ENCODE assay signal across 1 cellular context in the genomic region with DNA sequence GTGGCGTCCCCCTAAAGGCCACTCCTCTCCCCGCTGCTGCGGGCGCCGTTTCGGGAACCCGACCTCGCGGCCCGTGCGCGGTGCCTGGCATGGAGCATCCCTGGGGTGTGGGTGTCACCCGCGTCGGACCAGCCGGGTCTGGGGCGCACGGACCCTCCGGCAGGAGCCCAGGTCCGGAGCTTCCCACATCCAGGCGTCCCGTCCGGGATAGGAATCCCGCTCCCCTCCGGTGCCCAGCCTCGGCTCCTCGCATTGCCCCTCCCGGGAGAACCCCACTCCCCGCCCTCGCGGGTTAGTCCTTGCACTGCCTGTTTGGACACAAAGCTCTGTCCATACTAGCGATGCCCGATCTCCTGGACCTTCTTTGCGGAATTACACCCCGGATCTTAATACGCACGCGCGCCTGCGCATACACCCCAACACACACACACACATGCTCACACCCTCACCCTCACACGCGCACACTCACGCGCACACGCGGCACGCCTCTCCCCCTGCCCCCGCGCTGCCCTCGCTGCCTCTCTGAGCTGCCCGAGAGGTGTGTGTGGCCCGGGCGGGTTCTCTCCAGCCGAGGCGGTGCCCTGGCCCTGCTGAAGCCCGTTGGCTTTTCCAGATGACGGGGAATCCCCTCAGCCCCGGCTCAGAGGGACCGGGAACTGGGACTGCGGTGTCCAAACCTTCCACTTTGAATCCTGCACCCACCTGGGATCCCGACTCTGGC.
TF ChIP-seq lines count a peak whose summit lies in the region.

No MANE protein-coding gene starts in this region.

TF ChIP-seq in HepG2, 621 proteins besides CTCF, POLR2A, EP300 and RAD21 (continued from another document and continues in another):
- TF ChIP-seq, protein P1, sequence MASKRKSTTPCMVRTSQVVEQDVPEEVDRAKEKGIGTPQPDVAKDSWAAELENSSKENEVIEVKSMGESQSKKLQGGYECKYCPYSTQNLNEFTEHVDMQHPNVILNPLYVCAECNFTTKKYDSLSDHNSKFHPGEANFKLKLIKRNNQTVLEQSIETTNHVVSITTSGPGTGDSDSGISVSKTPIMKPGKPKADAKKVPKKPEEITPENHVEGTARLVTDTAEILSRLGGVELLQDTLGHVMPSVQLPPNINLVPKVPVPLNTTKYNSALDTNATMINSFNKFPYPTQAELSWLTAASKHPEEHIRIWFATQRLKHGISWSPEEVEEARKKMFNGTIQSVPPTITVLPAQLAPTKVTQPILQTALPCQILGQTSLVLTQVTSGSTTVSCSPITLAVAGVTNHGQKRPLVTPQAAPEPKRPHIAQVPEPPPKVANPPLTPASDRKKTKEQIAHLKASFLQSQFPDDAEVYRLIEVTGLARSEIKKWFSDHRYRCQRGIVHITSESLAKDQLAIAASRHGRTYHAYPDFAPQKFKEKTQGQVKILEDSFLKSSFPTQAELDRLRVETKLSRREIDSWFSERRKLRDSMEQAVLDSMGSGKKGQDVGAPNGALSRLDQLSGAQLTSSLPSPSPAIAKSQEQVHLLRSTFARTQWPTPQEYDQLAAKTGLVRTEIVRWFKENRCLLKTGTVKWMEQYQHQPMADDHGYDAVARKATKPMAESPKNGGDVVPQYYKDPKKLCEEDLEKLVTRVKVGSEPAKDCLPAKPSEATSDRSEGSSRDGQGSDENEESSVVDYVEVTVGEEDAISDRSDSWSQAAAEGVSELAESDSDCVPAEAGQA (IDR thresholded peaks at IDR 0.05; ENCODE audit: low read depth), result no peak
- TF ChIP-seq, protein P1 (CRISPR knock-in tag; IDR thresholded peaks at IDR 0.05; ENCODE audit: borderline replicate concordance), result no peak
- no peak for TF ChIP-seq ISX (CRISPR knock-in tag; conservative IDR thresholded peaks at IDR 0.05)
- TF ChIP-seq, protein P2, sequence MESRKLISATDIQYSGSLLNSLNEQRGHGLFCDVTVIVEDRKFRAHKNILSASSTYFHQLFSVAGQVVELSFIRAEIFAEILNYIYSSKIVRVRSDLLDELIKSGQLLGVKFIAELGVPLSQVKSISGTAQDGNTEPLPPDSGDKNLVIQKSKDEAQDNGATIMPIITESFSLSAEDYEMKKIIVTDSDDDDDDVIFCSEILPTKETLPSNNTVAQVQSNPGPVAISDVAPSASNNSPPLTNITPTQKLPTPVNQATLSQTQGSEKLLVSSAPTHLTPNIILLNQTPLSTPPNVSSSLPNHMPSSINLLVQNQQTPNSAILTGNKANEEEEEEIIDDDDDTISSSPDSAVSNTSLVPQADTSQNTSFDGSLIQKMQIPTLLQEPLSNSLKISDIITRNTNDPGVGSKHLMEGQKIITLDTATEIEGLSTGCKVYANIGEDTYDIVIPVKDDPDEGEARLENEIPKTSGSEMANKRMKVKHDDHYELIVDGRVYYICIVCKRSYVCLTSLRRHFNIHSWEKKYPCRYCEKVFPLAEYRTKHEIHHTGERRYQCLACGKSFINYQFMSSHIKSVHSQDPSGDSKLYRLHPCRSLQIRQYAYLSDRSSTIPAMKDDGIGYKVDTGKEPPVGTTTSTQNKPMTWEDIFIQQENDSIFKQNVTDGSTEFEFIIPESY (CRISPR knock-in tag; IDR thresholded peaks at IDR 0.05), result no peak
- TF ChIP-seq ZNF772 (CRISPR knock-in tag; IDR thresholded peaks at IDR 0.05), result peak; percentile 30; the same call in 1 of the 2 replicates
- no peak for TF ChIP-seq ZNF326 (CRISPR knock-in tag; IDR thresholded peaks at IDR 0.05; ENCODE audit: borderline replicate concordance)
- TF ChIP-seq, protein P3, sequence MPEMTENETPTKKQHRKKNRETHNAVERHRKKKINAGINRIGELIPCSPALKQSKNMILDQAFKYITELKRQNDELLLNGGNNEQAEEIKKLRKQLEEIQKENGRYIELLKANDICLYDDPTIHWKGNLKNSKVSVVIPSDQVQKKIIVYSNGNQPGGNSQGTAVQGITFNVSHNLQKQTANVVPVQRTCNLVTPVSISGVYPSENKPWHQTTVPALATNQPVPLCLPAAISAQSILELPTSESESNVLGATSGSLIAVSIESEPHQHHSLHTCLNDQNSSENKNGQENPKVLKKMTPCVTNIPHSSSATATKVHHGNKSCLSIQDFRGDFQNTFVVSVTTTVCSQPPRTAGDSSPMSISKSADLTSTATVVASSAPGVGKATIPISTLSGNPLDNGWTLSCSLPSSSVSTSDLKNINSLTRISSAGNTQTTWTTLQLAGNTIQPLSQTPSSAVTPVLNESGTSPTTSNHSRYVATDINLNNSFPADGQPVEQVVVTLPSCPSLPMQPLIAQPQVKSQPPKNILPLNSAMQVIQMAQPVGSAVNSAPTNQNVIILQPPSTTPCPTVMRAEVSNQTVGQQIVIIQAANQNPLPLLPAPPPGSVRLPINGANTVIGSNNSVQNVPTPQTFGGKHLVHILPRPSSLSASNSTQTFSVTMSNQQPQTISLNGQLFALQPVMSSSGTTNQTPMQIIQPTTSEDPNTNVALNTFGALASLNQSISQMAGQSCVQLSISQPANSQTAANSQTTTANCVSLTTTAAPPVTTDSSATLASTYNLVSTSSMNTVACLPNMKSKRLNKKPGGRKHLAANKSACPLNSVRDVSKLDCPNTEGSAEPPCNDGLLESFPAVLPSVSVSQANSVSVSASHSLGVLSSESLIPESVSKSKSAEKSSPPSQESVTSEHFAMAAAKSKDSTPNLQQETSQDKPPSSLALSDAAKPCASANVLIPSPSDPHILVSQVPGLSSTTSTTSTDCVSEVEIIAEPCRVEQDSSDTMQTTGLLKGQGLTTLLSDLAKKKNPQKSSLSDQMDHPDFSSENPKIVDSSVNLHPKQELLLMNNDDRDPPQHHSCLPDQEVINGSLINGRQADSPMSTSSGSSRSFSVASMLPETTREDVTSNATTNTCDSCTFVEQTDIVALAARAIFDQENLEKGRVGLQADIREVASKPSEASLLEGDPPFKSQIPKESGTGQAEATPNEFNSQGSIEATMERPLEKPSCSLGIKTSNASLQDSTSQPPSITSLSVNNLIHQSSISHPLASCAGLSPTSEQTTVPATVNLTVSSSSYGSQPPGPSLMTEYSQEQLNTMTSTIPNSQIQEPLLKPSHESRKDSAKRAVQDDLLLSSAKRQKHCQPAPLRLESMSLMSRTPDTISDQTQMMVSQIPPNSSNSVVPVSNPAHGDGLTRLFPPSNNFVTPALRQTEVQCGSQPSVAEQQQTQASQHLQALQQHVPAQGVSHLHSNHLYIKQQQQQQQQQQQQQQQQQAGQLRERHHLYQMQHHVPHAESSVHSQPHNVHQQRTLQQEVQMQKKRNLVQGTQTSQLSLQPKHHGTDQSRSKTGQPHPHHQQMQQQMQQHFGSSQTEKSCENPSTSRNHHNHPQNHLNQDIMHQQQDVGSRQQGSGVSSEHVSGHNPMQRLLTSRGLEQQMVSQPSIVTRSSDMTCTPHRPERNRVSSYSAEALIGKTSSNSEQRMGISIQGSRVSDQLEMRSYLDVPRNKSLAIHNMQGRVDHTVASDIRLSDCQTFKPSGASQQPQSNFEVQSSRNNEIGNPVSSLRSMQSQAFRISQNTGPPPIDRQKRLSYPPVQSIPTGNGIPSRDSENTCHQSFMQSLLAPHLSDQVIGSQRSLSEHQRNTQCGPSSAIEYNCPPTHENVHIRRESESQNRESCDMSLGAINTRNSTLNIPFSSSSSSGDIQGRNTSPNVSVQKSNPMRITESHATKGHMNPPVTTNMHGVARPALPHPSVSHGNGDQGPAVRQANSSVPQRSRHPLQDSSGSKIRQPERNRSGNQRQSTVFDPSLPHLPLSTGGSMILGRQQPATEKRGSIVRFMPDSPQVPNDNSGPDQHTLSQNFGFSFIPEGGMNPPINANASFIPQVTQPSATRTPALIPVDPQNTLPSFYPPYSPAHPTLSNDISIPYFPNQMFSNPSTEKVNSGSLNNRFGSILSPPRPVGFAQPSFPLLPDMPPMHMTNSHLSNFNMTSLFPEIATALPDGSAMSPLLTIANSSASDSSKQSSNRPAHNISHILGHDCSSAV (CRISPR knock-in tag; IDR thresholded peaks at IDR 0.05; ENCODE audit: borderline replicate concordance), result no peak
- TF ChIP-seq, protein P4, sequence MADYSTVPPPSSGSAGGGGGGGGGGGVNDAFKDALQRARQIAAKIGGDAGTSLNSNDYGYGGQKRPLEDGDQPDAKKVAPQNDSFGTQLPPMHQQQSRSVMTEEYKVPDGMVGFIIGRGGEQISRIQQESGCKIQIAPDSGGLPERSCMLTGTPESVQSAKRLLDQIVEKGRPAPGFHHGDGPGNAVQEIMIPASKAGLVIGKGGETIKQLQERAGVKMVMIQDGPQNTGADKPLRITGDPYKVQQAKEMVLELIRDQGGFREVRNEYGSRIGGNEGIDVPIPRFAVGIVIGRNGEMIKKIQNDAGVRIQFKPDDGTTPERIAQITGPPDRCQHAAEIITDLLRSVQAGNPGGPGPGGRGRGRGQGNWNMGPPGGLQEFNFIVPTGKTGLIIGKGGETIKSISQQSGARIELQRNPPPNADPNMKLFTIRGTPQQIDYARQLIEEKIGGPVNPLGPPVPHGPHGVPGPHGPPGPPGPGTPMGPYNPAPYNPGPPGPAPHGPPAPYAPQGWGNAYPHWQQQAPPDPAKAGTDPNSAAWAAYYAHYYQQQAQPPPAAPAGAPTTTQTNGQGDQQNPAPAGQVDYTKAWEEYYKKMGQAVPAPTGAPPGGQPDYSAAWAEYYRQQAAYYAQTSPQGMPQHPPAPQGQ (CRISPR knock-in tag; IDR thresholded peaks at IDR 0.05; ENCODE audit: borderline replicate concordance), result no peak
- TF ChIP-seq AKAP8 (CRISPR knock-in tag; IDR thresholded peaks at IDR 0.05), result no peak
- peak; percentile 30; the same call in 1 of the 2 replicates for TF ChIP-seq CCDC6 (CRISPR knock-in tag; IDR thresholded peaks at IDR 0.05)
- no peak for TF ChIP-seq XRCC5 (optimal IDR thresholded peaks at IDR 0.05; ENCODE audit: low read length)
- TF ChIP-seq, protein P5, sequence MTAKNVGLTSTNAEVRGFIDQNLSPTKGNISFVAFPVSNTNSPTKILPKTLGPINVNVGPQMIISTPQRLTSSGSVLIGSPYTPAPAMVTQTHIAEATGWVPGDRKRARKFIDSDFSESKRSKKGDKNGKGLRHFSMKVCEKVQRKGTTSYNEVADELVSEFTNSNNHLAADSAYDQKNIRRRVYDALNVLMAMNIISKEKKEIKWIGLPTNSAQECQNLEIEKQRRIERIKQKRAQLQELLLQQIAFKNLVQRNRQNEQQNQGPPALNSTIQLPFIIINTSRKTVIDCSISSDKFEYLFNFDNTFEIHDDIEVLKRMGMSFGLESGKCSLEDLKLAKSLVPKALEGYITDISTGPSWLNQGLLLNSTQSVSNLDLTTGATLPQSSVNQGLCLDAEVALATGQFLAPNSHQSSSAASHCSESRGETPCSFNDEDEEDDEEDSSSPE (CRISPR knock-in tag; IDR thresholded peaks at IDR 0.05), result no peak
- no peak for TF ChIP-seq IKZF1 (IDR thresholded peaks at IDR 0.05)
- no peak for TF ChIP-seq SOX13 (IDR thresholded peaks at IDR 0.05)
- no peak for TF ChIP-seq SOX13 (CRISPR knock-in tag; conservative IDR thresholded peaks at IDR 0.05 in 1 of 2, IDR thresholded peaks at IDR 0.05 in 1 of 2)
- no peak for TF ChIP-seq TP53 (CRISPR knock-in tag; conservative IDR thresholded peaks at IDR 0.05)
- no peak for TF ChIP-seq SKI (IDR thresholded peaks at IDR 0.05; ENCODE audit: partially characterized antibody)
- TF ChIP-seq ZFY (CRISPR knock-in tag; IDR thresholded peaks at IDR 0.05), result peak; percentile 23; the same call in 1 of the 2 replicates
- no peak for TF ChIP-seq HMGA1 (CRISPR knock-in tag; conservative IDR thresholded peaks at IDR 0.05)
- TF ChIP-seq CHD4 (IDR thresholded peaks at IDR 0.05; ENCODE audit: borderline replicate concordance, low read length), result no peak
- TF ChIP-seq, protein P6, sequence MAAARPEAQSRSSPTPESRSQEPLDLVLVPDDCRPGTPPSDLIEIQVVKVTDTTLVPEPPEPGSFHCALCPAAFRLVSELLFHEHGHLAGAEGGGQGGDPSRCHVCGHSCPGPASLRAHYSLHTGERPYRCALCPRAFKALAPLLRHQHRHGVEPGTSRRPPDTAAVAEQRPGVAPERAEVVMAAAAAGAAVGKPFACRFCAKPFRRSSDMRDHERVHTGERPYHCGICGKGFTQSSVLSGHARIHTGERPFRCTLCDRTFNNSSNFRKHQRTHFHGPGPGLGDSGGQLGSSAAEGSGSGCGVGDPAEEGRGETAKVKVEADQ (CRISPR knock-in tag; IDR thresholded peaks at IDR 0.05; ENCODE audit: borderline replicate concordance), result no peak
- TF ChIP-seq ZNF460 (CRISPR knock-in tag; IDR thresholded peaks at IDR 0.05; ENCODE audit: borderline replicate concordance), result no peak
- TF ChIP-seq ZNF367 (CRISPR knock-in tag; IDR thresholded peaks at IDR 0.05; ENCODE audit: borderline replicate concordance), result no peak
- TF ChIP-seq, protein P7, sequence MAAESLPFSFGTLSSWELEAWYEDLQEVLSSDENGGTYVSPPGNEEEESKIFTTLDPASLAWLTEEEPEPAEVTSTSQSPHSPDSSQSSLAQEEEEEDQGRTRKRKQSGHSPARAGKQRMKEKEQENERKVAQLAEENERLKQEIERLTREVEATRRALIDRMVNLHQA (CRISPR knock-in tag; IDR thresholded peaks at IDR 0.05), result no peak
- 0 out of 2 replicates have a peak, but pooled peaks have one; percentile 27 for TF ChIP-seq FOXA3 (CRISPR knock-in tag; IDR thresholded peaks at IDR 0.05)
- no peak for TF ChIP-seq PTBP1 (IDR thresholded peaks at IDR 0.05; ENCODE audit: low read depth, low read length, poor library complexity, severe bottlenecking)
